In the genomic region with DNA sequence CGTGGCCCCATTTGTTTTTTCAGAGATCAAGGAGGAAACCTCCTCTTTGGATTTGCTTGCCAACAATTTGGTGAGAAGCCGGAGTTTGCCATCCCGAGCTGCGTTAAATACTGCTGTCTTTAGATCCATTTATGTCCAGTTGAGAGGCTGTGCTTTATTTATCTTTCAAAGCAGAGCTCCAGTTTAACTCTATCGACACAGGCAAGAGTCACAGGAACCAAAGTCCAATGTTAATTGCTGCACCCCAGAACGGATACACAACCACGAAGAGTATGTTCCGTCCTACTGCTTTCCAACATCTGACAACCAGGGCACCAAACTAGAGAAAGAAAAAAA, we compare ENCODE assay signal across 8 cellular contexts. TPM values are rescaled to one million over a fixed set of nuclear protein-coding genes. Genes with fewer than 3 reads are reported as not detected.
A peak's percentile ranks its signal among the peaks of the same experiment; 100 is the strongest.
DNase-seq lines count a peak whose midpoint lies in the region; ATAC-seq and TF ChIP-seq lines count a peak whose summit lies in the region.

No MANE protein-coding gene starts in this region.

- DNase-seq in GM23248: peak; percentile 45
- DNase-seq in SW480 (ENCODE audit: low spot score): peak; percentile 49
- no peak for DNase-seq in fibroblast of the aortic adventitia (ENCODE audit: low read depth)
- DNase-seq in retinal pigment epithelial cell (ENCODE audit: low read depth): no peak
- DNase-seq in EL: no peak
- no peak for DNase-seq in COR-L47 (lab: John Stamatoyannopoulos, UW)
- no peak for DNase-seq in stimulated activated CD4-positive, alpha-beta T cell treated with anti-CD3 and anti-CD28 coated beads, Interleukin-1b, Interleukin-23, amount 100 ng/mL, for 48 hours

- peak overlapping the region; percentile 56; the same call in 1 of the 2 replicates for H2AFZ ChIP-seq in GM23248

- H4K20me1 ChIP-seq in GM23248 (ENCODE audit: insufficient read depth): peaks cover 20% of the 10 kb centered on the region; the same call in 1 of the 2 replicates

- H3K9ac ChIP-seq in GM23248: peak overlapping the region; percentile 95

- H3K9me3 ChIP-seq in GM23248 (ENCODE audit: low read depth): no peaks in the 10 kb centered on the region

- 0 to 2% methylated on average over 8 of the region's 8 CpGs for WGBS in GM23248 (ENCODE audit: low coverage in 1 of 2, low lambda C conversion rate in 2 of 2, missing lambda C conversion rate in 2 of 2), 2 experiments

- H3K4me1 ChIP-seq in GM23248 (ENCODE audit: insufficient read depth): peaks cover 19% of the 10 kb centered on the region

- peaks cover 29% of the 10 kb centered on the region for H3K36me3 ChIP-seq in GM23248 (ENCODE audit: low read depth)

- no peak for ATAC-seq in HG03457 (IDR thresholded peaks at IDR 0.05; ENCODE audit: unreplicated experiment)

- H3K9me2 ChIP-seq in GM23248 (ENCODE audit: insufficient read depth): no peaks in the 10 kb centered on the region

- TF ChIP-seq CTCF in fibroblast of the aortic adventitia (IDR thresholded peaks at IDR 0.05; ENCODE audit: insufficient read depth, low read length): no peak
- TF ChIP-seq CTCF in retinal pigment epithelial cell (conservative IDR thresholded peaks at IDR 0.05; ENCODE audit: low read depth, low read length): no peak

- in situ Hi-C loops in GM23248 (cut with MboI): no loop called here

- H3K79me2 ChIP-seq in GM23248 (ENCODE audit: insufficient read depth): peaks cover 56% of the 10 kb centered on the region

- peaks cover 19% of the 10 kb centered on the region for H3F3A ChIP-seq in GM23248 (ENCODE audit: insufficient read depth)

- peak overlapping the region; percentile 97 for H3K4me2 ChIP-seq in GM23248 (ENCODE audit: unreplicated experiment)

- peak overlapping the region; percentile 95 for H3K27ac ChIP-seq in GM23248

- no peaks in the 10 kb centered on the region for H3K27me3 ChIP-seq in GM23248 (replicated peaks; ENCODE audit: insufficient read depth)

- H3K4me3 ChIP-seq in GM23248 (peak overlapping the region; percentile 86), fibroblast of the aortic adventitia (ENCODE audit: low read depth, low read length) (peak overlapping the region; percentile 85), retinal pigment epithelial cell (ENCODE audit: low read length) (peak overlapping the region; percentile 83)

RNA-seq across cellular contexts. Expression of a gene that starts 1.2 kb away (rescaled TPM):
- total RNA-seq in GM23248 (2014; rRNA removed; shearing (Covaris generic)): 16.5 and 18.3 TPM in 2 replicates
- 11.2 and 12.0 TPM in 2 replicates for polyA plus RNA-seq in GM23248 (2016; fragmentation: Nextera tagmentation; extraction: Ambion mirVana)
- total RNA-seq in fibroblast of the aortic adventitia (ENCODE audit: low replicate concordance): 9.4 and 31.7 TPM in 2 replicates

RNA-seq across cellular contexts. Expression of a gene that starts 58.9 kb away (rescaled TPM):
- 1.9 and 12.3 TPM in 2 replicates for total RNA-seq in GM23248 (2014; rRNA removed; shearing (Covaris generic))
- 11.3 and 14.1 TPM in 2 replicates for polyA plus RNA-seq in GM23248 (2016; fragmentation: Nextera tagmentation; extraction: Ambion mirVana)
- 9.1 and 19.1 TPM in 2 replicates for total RNA-seq in fibroblast of the aortic adventitia (ENCODE audit: low replicate concordance)

Comparison
In these comparisons a context has a peak if more than half of its experiments do, and no peak if none do; other contexts are left out.
1. DNase-seq: peak in GM23248 (single experiment) and SW480 (single experiment); none in fibroblast of the aortic adventitia (single experiment), retinal pigment epithelial cell (single experiment), EL (single experiment), COR-L47 (single experiment) and stimulated activated CD4-positive, alpha-beta T cell treated with anti-CD3 and anti-CD28 coated beads, Interleukin-1b, Interleukin-23, amount 100 ng/mL, for 48 hours (single experiment).
2. Peak in every context shown above with its lines, with median percentiles within 50 percentile points of each other: H3K4me3 ChIP-seq.